10 cellular contexts compared by ENCODE assay signal in genomic region chr2:219460424-219460926, GRCh38. TPM values are rescaled to one million over a fixed set of nuclear protein-coding genes. Genes with fewer than 3 reads are reported as not detected.
DNase-seq lines count a peak whose midpoint lies in the region; ATAC-seq and TF ChIP-seq lines count a peak whose summit lies in the region.
"Had no signal": no experiment of that assay in that cellular context is flagged by ENCODE, and none has a peak within 500 bp of the region (broad histone marks: within the 10 kb centered on the region; RNA-seq: fewer than 3 reads in every experiment).

No MANE protein-coding gene starts in this region.

- H3K27ac ChIP-seq in left lung (no peak overlapping the region), temporal lobe (ENCODE audit: low read depth, low read length) (peak overlapping the region; percentile 56), Peyer's patch (peak overlapping the region in 2 of 4 donors; percentile 39 to 81)

- peak overlapping the region; percentile 91 for H3K27ac Mint-ChIP-seq in chondrocyte (ENCODE audit: unreplicated experiment)

- no peaks in the 10 kb centered on the region for H3K27me3 Mint-ChIP-seq in chondrocyte (ENCODE audit: low read depth)

- peak overlapping the region; percentile 41 for H3K4me3 ChIP-seq in NB4 (ENCODE audit: low read depth, low read length)
- no peak overlapping the region for H3K4me3 ChIP-seq in left lung
- peak overlapping the region in 1 of 4 donors; percentile 12 for H3K4me3 ChIP-seq in Peyer's patch
- H3K4me3 ChIP-seq: tibial nerve had no signal

- H3K27me3 ChIP-seq in left lung (peaks cover 0 to 26% of the 10 kb centered on the region in 2 donors), Peyer's patch (no peaks in the 10 kb centered on the region)

- TF ChIP-seq CTCF in NB4 (IDR thresholded peaks at IDR 0.05; ENCODE audit: low read depth, low read length) (no peak), chondrocyte (IDR thresholded peaks at IDR 0.05) (no peak), left lung (IDR thresholded peaks at IDR 0.05) (no peak), Peyer's patch (IDR thresholded peaks at IDR 0.05) (no peak)

- H3K4me3 Mint-ChIP-seq in chondrocyte (ENCODE audit: unreplicated experiment): peak overlapping the region; percentile 57

- H3K36me3 Mint-ChIP-seq in chondrocyte (ENCODE audit: low read depth): peaks cover 20% of the 10 kb centered on the region

- intact Hi-C loops in left lung (cut with DNase I): no loop called here

- no peaks in the 10 kb centered on the region for H3K9me3 Mint-ChIP-seq in chondrocyte (ENCODE audit: low read depth)

- ATAC-seq in left lung (peak; percentile 43), GM21526 (IDR thresholded peaks at IDR 0.05; ENCODE audit: low FRiP score, unreplicated experiment) (no peak)

- H3K4me1 ChIP-seq in left lung: no peaks in the 10 kb centered on the region
- no peaks in the 10 kb centered on the region for H3K4me1 ChIP-seq in Peyer's patch

- no peaks in the 10 kb centered on the region for H3K36me3 ChIP-seq in left lung
- no peaks in the 10 kb centered on the region for H3K36me3 ChIP-seq in Peyer's patch
- H3K36me3 ChIP-seq: tibial nerve had no signal

- H3K4me1 Mint-ChIP-seq in chondrocyte (ENCODE audit: low read depth): peaks cover 38% of the 10 kb centered on the region

- TF ChIP-seq POLR2A in NB4 (IDR thresholded peaks at IDR 0.05; ENCODE audit: extremely low read depth, insufficient read length) (peak; percentile 18), Peyer's patch (IDR thresholded peaks at IDR 0.05) (no peak)

- H3K9me3 ChIP-seq in left lung (no peaks in the 10 kb centered on the region), Peyer's patch (no peaks in the 10 kb centered on the region)
- H3K9me3 ChIP-seq: tibial nerve had no signal

- peak; percentile 97 for DNase-seq in NB4 (ENCODE audit: low read depth)
- DNase-seq in chondrocyte (ENCODE audit: low spot score): peak; percentile 97
- peak; percentile 47 to 72 for DNase-seq in left lung
- DNase-seq in stimulated activated CD4-positive, alpha-beta T cell treated with anti-CD3 and anti-CD28 coated beads, Interleukin-4, amount 100 ng/mL, for 4 hours: no peak
- DNase-seq in CD1c-positive myeloid dendritic cell (ENCODE audit: extremely low spot score): no peak
- DNase-seq in Peyer's patch: no peak
- DNase-seq: central memory CD4-positive, alpha-beta T cell had no signal

RNA-seq across cellular contexts. Expression of gene SPEG, which starts 25.8 kb away (rescaled TPM):
- 62.9 to 94.9 TPM (median 89.7 TPM) in 3 replicates for total RNA-seq in chondrocyte
- total RNA-seq in left lung: 10 to 100 TPM in 1 of 2 donors, 1 to 10 TPM in 1; 7.3 to 11.7 TPM
- total RNA-seq in temporal lobe: 12.3 TPM
- total RNA-seq in Peyer's patch: 10 to 100 TPM in 2 of 4 donors, 1 to 10 TPM in 2; 3.2 to 49.5 (median 10.2) TPM

RNA-seq across cellular contexts. Expression of gene GMPPA, which starts 38.2 kb away (rescaled TPM):
- total RNA-seq in chondrocyte (60.9 to 72.4 TPM (median 62.1 TPM) in 3 replicates), left lung (10 to 100 TPM; 43.7 to 50.1 TPM), temporal lobe (7.9 TPM), Peyer's patch (10 to 100 TPM; 35.0 to 69.6 (median 38.9) TPM)

RNA-seq across cellular contexts. Expression of gene DES, which starts 42.3 kb away (rescaled TPM):
- total RNA-seq in chondrocyte: 0.70 to 19.8 TPM (median 15.5 TPM) in 3 replicates
- 100 to 1,000 TPM in 1 of 2 donors, 10 to 100 TPM in 1; 32.0 to 101 TPM for total RNA-seq in left lung
- 0.49 TPM for total RNA-seq in temporal lobe
- total RNA-seq in Peyer's patch: 100 to 1,000 TPM in 2 of 4 donors, 10 to 100 TPM in 2; 82.0 to 574 (median 112) TPM

RNA-seq across cellular contexts. Expression of gene ASIC4, which starts 53.8 kb away (rescaled TPM):
- total RNA-seq in chondrocyte: 0.15 TPM in 2 of 3 replicates, not detected in the other
- total RNA-seq in left lung: not detected
- 3.4 TPM for total RNA-seq in temporal lobe
- under 1 TPM in 1 of 4 donors, not detected in 3; 0.27 TPM for total RNA-seq in Peyer's patch

Comparison
In these comparisons a context has a peak if more than half of its experiments do, and no peak if none do; other contexts are left out.
1. DNase-seq: peak in NB4 (single experiment), chondrocyte (single experiment) and left lung (2 of 2); none in stimulated activated CD4-positive, alpha-beta T cell treated with anti-CD3 and anti-CD28 coated beads, Interleukin-4, amount 100 ng/mL, for 4 hours (0 of 2), CD1c-positive myeloid dendritic cell (single experiment) and Peyer's patch (0 of 3).